18 cellular contexts compared by ENCODE assay signal in genomic region chr14:104294628-104294982, GRCh38.
A peak's percentile ranks its signal among the peaks of the same experiment; 100 is the strongest.
DNase-seq lines count a peak whose midpoint lies in the region; TF ChIP-seq lines count a peak whose summit lies in the region.
"Had no signal": no experiment of that assay in that cellular context is flagged by ENCODE, and none has a peak within 500 bp of the region (broad histone marks: within the 10 kb centered on the region; RNA-seq: fewer than 3 reads in every experiment).

No MANE protein-coding gene starts in this region.

- no peaks in the 10 kb centered on the region for H3K9me2 ChIP-seq in SK-N-SH

- no peak for TF ChIP-seq EP300 in SK-N-SH (IDR thresholded peaks at IDR 0.05; ENCODE audit: borderline replicate concordance in 1 of 2, low read depth in 1 of 2, low read length in 1 of 2)

- no peak for TF ChIP-seq RAD21 in SK-N-SH (IDR thresholded peaks at IDR 0.05; ENCODE audit: low read length)

- H4K20me1 ChIP-seq in osteoblast (ENCODE audit: insufficient read depth, low read length) (no peaks in the 10 kb centered on the region), SK-N-SH (ENCODE audit: insufficient read depth) (no peaks in the 10 kb centered on the region)

- H3K27ac Mint-ChIP-seq in CD14-positive monocyte (no peak overlapping the region), glutamatergic neuron (ENCODE audit: unreplicated experiment) (no peak overlapping the region)
- no peak overlapping the region for H3K27ac Mint-ChIP-seq in activated CD4-positive, alpha-beta T cell treated with anti-CD3 and anti-CD28 coated beads, Interleukin-2, amount 10 ng/mL, durations not matched to agents 7 days and 5 days
- H3K27ac Mint-ChIP-seq: B cell had no signal

- H3K27ac ChIP-seq in osteoblast (ENCODE audit: low read depth, low read length) = no peak overlapping the region
- peak overlapping the region in 1 of 2 experiments; percentile 94; a peak in 2 of 4 replicates for H3K27ac ChIP-seq in SK-N-SH (ENCODE audit: low read depth in 2 of 2, low read length in 1 of 2)
- H3K27ac ChIP-seq: tibial nerve had no signal

- H3K36me3 Mint-ChIP-seq in CD14-positive monocyte = no peaks in the 10 kb centered on the region
- H3K36me3 Mint-ChIP-seq in glutamatergic neuron (ENCODE audit: unreplicated experiment) = no peaks in the 10 kb centered on the region
- no peaks in the 10 kb centered on the region for H3K36me3 Mint-ChIP-seq in activated CD4-positive, alpha-beta T cell treated with anti-CD3 and anti-CD28 coated beads, Interleukin-2, amount 10 ng/mL, durations not matched to agents 7 days and 5 days (ENCODE audit: low read depth)

- TF ChIP-seq CTCF in CD14-positive monocyte (IDR thresholded peaks at IDR 0.05) (no peak), glutamatergic neuron (IDR thresholded peaks at IDR 0.05; ENCODE audit: partially characterized antibody, unreplicated experiment) (no peak), osteoblast (IDR thresholded peaks at IDR 0.05; ENCODE audit: extremely low read depth, low read depth, low read length) (no peak), SK-N-SH (IDR thresholded peaks at IDR 0.05) (no peak)

- H3K4me1 Mint-ChIP-seq in CD14-positive monocyte (no peaks in the 10 kb centered on the region), glutamatergic neuron (ENCODE audit: low read depth, unreplicated experiment) (peaks cover 9% of the 10 kb centered on the region)
- no peaks in the 10 kb centered on the region for H3K4me1 Mint-ChIP-seq in activated CD4-positive, alpha-beta T cell treated with anti-CD3 and anti-CD28 coated beads, Interleukin-2, amount 10 ng/mL, durations not matched to agents 7 days and 5 days
- H3K4me1 Mint-ChIP-seq: B cell; central memory CD8-positive, alpha-beta T cell had no signal

- H3K9ac ChIP-seq in SK-N-SH = no peak overlapping the region

- H2AFZ ChIP-seq in osteoblast (ENCODE audit: low read length) = no peak overlapping the region
- no peak overlapping the region for H2AFZ ChIP-seq in SK-N-SH (ENCODE audit: low read depth)

- H3K27me3 Mint-ChIP-seq in CD14-positive monocyte (ENCODE audit: low read depth in 3 of 3) = peaks cover 0 to 4% (median 0%) of the 10 kb centered on the region in 3 donors
- H3K27me3 Mint-ChIP-seq in glutamatergic neuron (ENCODE audit: unreplicated experiment) = no peaks in the 10 kb centered on the region
- H3K27me3 Mint-ChIP-seq in activated CD4-positive, alpha-beta T cell treated with anti-CD3 and anti-CD28 coated beads, Interleukin-2, amount 10 ng/mL, durations not matched to agents 7 days and 5 days = no peaks in the 10 kb centered on the region

- POLR2A ChIA-PET in activated CD4-positive, alpha-beta T cell treated with anti-CD3 and anti-CD28 coated beads, Interleukin-2, amount 10 ng/mL, durations not matched to agents 7 days and 5 days (lab: Charles Lee) = no interaction called here
- POLR2A ChIA-PET in SK-N-SH (lab: Yijun Ruan, JAX) = interaction anchor here (0.7 to 2.2 kb wide), 2 partner anchors 71 to 88 kb away, joined by 4 to 8 read pairs; no protein-coding TSS in a partner anchor

- no peaks in the 10 kb centered on the region for H3K4me1 ChIP-seq in osteoblast (ENCODE audit: insufficient read depth, low read length)
- peaks cover 3 to 87% of the 10 kb centered on the region in 2 experiments; a peak in 2 of 4 replicates for H3K4me1 ChIP-seq in SK-N-SH (ENCODE audit: control insufficient read depth in 1 of 2, insufficient read depth in 2 of 2, low read depth in 1 of 2, low read length in 1 of 2)
- H3K4me1 ChIP-seq: tibial nerve had no signal

- H3K79me2 ChIP-seq in osteoblast (ENCODE audit: insufficient read depth, low read length) = no peaks in the 10 kb centered on the region
- no peaks in the 10 kb centered on the region for H3K79me2 ChIP-seq in SK-N-SH (ENCODE audit: insufficient read depth)

- H3K9me3 ChIP-seq in osteoblast (ENCODE audit: low read depth, low read length) = no peaks in the 10 kb centered on the region
- no peaks in the 10 kb centered on the region for H3K9me3 ChIP-seq in SK-N-SH
- H3K9me3 ChIP-seq: tibial nerve had no signal

- H3K4me3 Mint-ChIP-seq in CD14-positive monocyte (no peak overlapping the region), glutamatergic neuron (ENCODE audit: unreplicated experiment) (no peak overlapping the region)
- no peak overlapping the region for H3K4me3 Mint-ChIP-seq in activated CD4-positive, alpha-beta T cell treated with anti-CD3 and anti-CD28 coated beads, Interleukin-2, amount 10 ng/mL, durations not matched to agents 7 days and 5 days
- H3K4me3 Mint-ChIP-seq: B cell; central memory CD8-positive, alpha-beta T cell had no signal

- intact Hi-C loops in CD14-positive monocyte (cut with micrococcal nuclease) = no loop called here

- H3K4me2 ChIP-seq in osteoblast (ENCODE audit: insufficient read depth, low read length) (no peak overlapping the region), SK-N-SH (no peak overlapping the region)

- DNase-seq in CD14-positive monocyte (ENCODE audit: low spot score) (peak; percentile 34), NCI-H460 (ENCODE audit: extremely low read depth, low read depth) (peak; percentile 67), glutamatergic neuron (peak; percentile 19), osteoblast (ENCODE audit: insufficient read length, low spot score, missing footprints) (peak; percentile 80), SK-N-SH (no peak)
- no peak for DNase-seq in activated CD4-positive, alpha-beta T cell treated with anti-CD3 and anti-CD28 coated beads, Interleukin-2, amount 10 ng/mL, durations not matched to agents 7 days and 5 days
- DNase-seq in stimulated activated CD4-positive, alpha-beta T cell treated with anti-CD3 and anti-CD28 coated beads, Interleukin-1b, Interleukin-23, amount 100 ng/mL, for 48 hours = no peak
- DNase-seq: activated CD4-positive, alpha-beta T cell treated with anti-CD3 and anti-CD28 coated beads for 1 hour; effector CD8-positive, alpha-beta T cell; NCI-H1092; NCI-H524 treated with DMSO at 0.1 percent for 48 hours; stimulated activated CD4-positive, alpha-beta T cell treated with anti-CD3 and anti-CD28 coated beads, Interleukin-2, amount 100 ng/mL, for 24 hours; stimulated activated naive CD8-positive, alpha-beta T cell treated with anti-CD3 and anti-CD28 coated beads, Interleukin-15, Interleukin-2, amounts not matched to agents 100 U/mL and 50 U/mL, for 24 hours; T-helper 9 cell had no signal

- CTCF ChIA-PET in activated CD4-positive, alpha-beta T cell treated with anti-CD3 and anti-CD28 coated beads, Interleukin-2, amount 10 ng/mL, durations not matched to agents 7 days and 5 days (lab: Charles Lee) = no interaction called here
- CTCF ChIA-PET in SK-N-SH (lab: Yijun Ruan, JAX) = interaction anchor here (0.7 to 6.9 kb wide), 19 partner anchors 10 to 310 kb away, joined by 3 to 55 read pairs (median 3); partner anchors contain the start of gene TMEM179

- H3K9me3 Mint-ChIP-seq in CD14-positive monocyte = peaks cover 0 to 4% (median 0%) of the 10 kb centered on the region in 7 donors
- H3K9me3 Mint-ChIP-seq in glutamatergic neuron (ENCODE audit: unreplicated experiment) = peaks cover 5% of the 10 kb centered on the region
- H3K9me3 Mint-ChIP-seq in activated CD4-positive, alpha-beta T cell treated with anti-CD3 and anti-CD28 coated beads, Interleukin-2, amount 10 ng/mL, durations not matched to agents 7 days and 5 days = no peaks in the 10 kb centered on the region
- H3K9me3 Mint-ChIP-seq: central memory CD8-positive, alpha-beta T cell had no signal

- no peaks in the 10 kb centered on the region for H3K27me3 ChIP-seq in osteoblast (ENCODE audit: insufficient read depth, low read length)
- H3K27me3 ChIP-seq in SK-N-SH (ENCODE audit: insufficient read depth) = no peaks in the 10 kb centered on the region

- no peaks in the 10 kb centered on the region for H3K36me3 ChIP-seq in osteoblast (ENCODE audit: insufficient read depth, low read length)
- no peaks in the 10 kb centered on the region for H3K36me3 ChIP-seq in SK-N-SH (replicated peaks in 1 of 2; ENCODE audit: control insufficient read depth in 1 of 2, insufficient read depth in 2 of 2, low read length in 1 of 2)
- H3K36me3 ChIP-seq: tibial nerve had no signal

- H3K4me3 ChIP-seq in osteoblast (ENCODE audit: insufficient read depth, low read length) (no peak overlapping the region), SK-N-SH (ENCODE audit: low read depth in 2 of 2, low read length in 1 of 2) (no peak overlapping the region)
- H3K4me3 ChIP-seq: lung, tibial nerve had no signal

- WGBS in SK-N-SH (ENCODE audit: low lambda C conversion rate) = 82% methylated on average over 8 of the region's 11 CpGs

- no peaks in the 10 kb centered on the region for H3F3A ChIP-seq in SK-N-SH (replicated peaks; ENCODE audit: insufficient read depth)

TF ChIP-seq in SK-N-SH, 30 proteins besides CTCF, POLR2A, EP300 and RAD21:
- TF ChIP-seq EZH2phosphoT487 (IDR thresholded peaks at IDR 0.05; ENCODE audit: borderline replicate concordance, low read depth) = no peak
- TF ChIP-seq NFIC (IDR thresholded peaks at IDR 0.05; ENCODE audit: borderline replicate concordance) = no peak
- no peak for TF ChIP-seq FOXJ3 (CRISPR knock-in tag; IDR thresholded peaks at IDR 0.05)
- no peak for TF ChIP-seq MEF2A (IDR thresholded peaks at IDR 0.05; ENCODE audit: borderline replicate concordance, low read depth)
- no peak for TF ChIP-seq FOXM1 (IDR thresholded peaks at IDR 0.05; ENCODE audit: low read depth)
- no peak for TF ChIP-seq ZBTB33 (IDR thresholded peaks at IDR 0.05; ENCODE audit: borderline replicate concordance, low read depth)

Comparison
In these comparisons a context has a peak if more than half of its experiments do, and no peak if none do; other contexts are left out.
1. DNase-seq: peak in CD14-positive monocyte (single experiment), NCI-H460 (single experiment), glutamatergic neuron (single experiment) and osteoblast (single experiment); none in activated CD4-positive, alpha-beta T cell treated with anti-CD3 and anti-CD28 coated beads, Interleukin-2, amount 10 ng/mL, durations not matched to agents 7 days and 5 days (single experiment), SK-N-SH (single experiment) and stimulated activated CD4-positive, alpha-beta T cell treated with anti-CD3 and anti-CD28 coated beads, Interleukin-1b, Interleukin-23, amount 100 ng/mL, for 48 hours (single experiment).